ENCODE assay signal across 8 cellular contexts in genomic region chr17:60677308-60678117, GRCh38. TPM values are rescaled to one million over a fixed set of nuclear protein-coding genes. Genes with fewer than 3 reads are reported as not detected.
DNase-seq lines count a peak whose midpoint lies in the region; ATAC-seq and TF ChIP-seq lines count a peak whose summit lies in the region.

BCAS3 (plus strand) TSS chr17:60677851.

- no peaks in the 10 kb centered on the region for H3K27me3 ChIP-seq in mucosa of rectum (ENCODE audit: control insufficient read depth in 2 of 2, insufficient read depth in 2 of 2, low read length in 2 of 2)

- no peaks in the 10 kb centered on the region for H3K27me3 Mint-ChIP-seq in IgD-negative memory B cell

- peaks cover 0 to 6% (median 0%) of the 10 kb centered on the region in 3 donors for H3K9me3 Mint-ChIP-seq in IgD-negative memory B cell

- H3K27ac Mint-ChIP-seq in IgD-negative memory B cell, result peak within 1 kb of the TSS; percentile 91 to 99 (median 93)

- peak; percentile 97 for DNase-seq in DMS 273 treated with DMSO at 0.1 percent for 48 hours (lab: John Stamatoyannopoulos, UW)
- peak; percentile 93 for DNase-seq in OCI-M2 (lab: John Stamatoyannopoulos, UW; ENCODE audit: unreplicated experiment)
- DNase-seq in activated T-cell treated with anti-CD3 and anti-CD28 coated beads for 48 hours (ENCODE audit: low read depth), result peak; percentile 92
- peak; percentile 99 for DNase-seq in erythroblast (lab: John Stamatoyannopoulos, UW)
- peak; percentile 96 for DNase-seq in stimulated activated CD8-positive, alpha-beta memory T cell treated with anti-CD3 and anti-CD28 coated beads, Interleukin-4, amount 100 ng/mL, for 48 hours

- H3K36me3 ChIP-seq in mucosa of rectum (ENCODE audit: control insufficient read depth in 2 of 2, insufficient read depth in 2 of 2, low read length in 2 of 2), result no peaks in the 10 kb centered on the region

- peaks cover 13 to 19% (median 14%) of the 10 kb centered on the region in 3 donors for H3K4me1 Mint-ChIP-seq in IgD-negative memory B cell

- H3K4me1 ChIP-seq in mucosa of rectum (ENCODE audit: control insufficient read depth in 2 of 2, insufficient read depth in 2 of 2, low read length in 2 of 2), result peaks cover 8 to 9% of the 10 kb centered on the region in 2 donors

- H3K27ac ChIP-seq in mucosa of rectum (ENCODE audit: low read depth in 2 of 2, low read length in 2 of 2), result peak within 1 kb of the TSS; percentile 82 to 87

- peak; percentile 86 for TF ChIP-seq POLR2A in erythroblast (IDR thresholded peaks at IDR 0.05; ENCODE audit: low read length)

- H3K4me3 Mint-ChIP-seq in IgD-negative memory B cell, result peak within 1 kb of the TSS; percentile 94 to 97 (median 97)

- peak; percentile 97 for ATAC-seq in GM21529 (IDR thresholded peaks at IDR 0.05; ENCODE audit: unreplicated experiment)

- H3K36me3 Mint-ChIP-seq in IgD-negative memory B cell, result peaks cover 6% of the 10 kb centered on the region

- peak within 1 kb of the TSS; percentile 99 for H3K4me3 ChIP-seq in mucosa of rectum (ENCODE audit: low read length in 2 of 2)

- no peaks in the 10 kb centered on the region for H3K9me3 ChIP-seq in mucosa of rectum (ENCODE audit: control insufficient read depth in 2 of 2, low read length in 2 of 2)

- H3K9ac ChIP-seq in mucosa of rectum (ENCODE audit: low read depth in 1 of 2, low read length in 2 of 2), result peak within 1 kb of the TSS; percentile 79 to 84

RNA-seq across cellular contexts. Expression of gene BCAS3, which starts in this region (rescaled TPM):
- polyA plus RNA-seq in IgD-negative memory B cell, result 23.2 TPM

Comparison
In these comparisons a context has a peak if more than half of its experiments do, and no peak if none do; other contexts are left out.
1. Peak in every context shown above with its lines: DNase-seq, ATAC-seq, H3K4me3 ChIP-seq and H3K27ac ChIP-seq.